24 cellular contexts compared by ENCODE assay signal in genomic region chr6:8005136-8005535, GRCh38.
"Had no signal": no experiment of that assay in that cellular context is flagged by ENCODE, and none has a peak within 500 bp of the region (broad histone marks: within the 10 kb centered on the region; RNA-seq: fewer than 3 reads in every experiment).

No MANE protein-coding gene starts in this region.

- H3K9me3 ChIP-seq: esophagus squamous epithelium, ovary, psoas muscle, sigmoid colon, spleen, testis, tibial artery had no signal

- H3K27me3 ChIP-seq: esophagus squamous epithelium, ovary, sigmoid colon, spleen, testis, tibial artery had no signal

- FAIRE-seq: frontal cortex, keratinocyte had no signal

- H3K27me3 Mint-ChIP-seq: memory B cell; stimulated activated memory B cell treated with anti-CD40 and anti-IgM and Interleukin-4, amounts not matched to agents 10 μg/mL and 1 μg/mL and 100 μg/mL, for 72 hours had no signal

- H3K9me3 Mint-ChIP-seq: memory B cell; natural killer cell; stimulated activated memory B cell treated with anti-CD40 and anti-IgM and Interleukin-4, amounts not matched to agents 10 μg/mL and 1 μg/mL and 100 μg/mL, for 72 hours; type B pancreatic cell had no signal

- DNase-seq: dermis blood vessel endothelial cell; effector memory CD4-positive, alpha-beta T cell; erythroblast; esophagus squamous epithelium; natural killer cell; occipital lobe; ovary; posterior cingulate gyrus; psoas muscle; right cardiac atrium; sigmoid colon; spleen; stimulated activated CD4-positive, alpha-beta T cell treated with anti-CD3 and anti-CD28 coated beads, Interleukin-4, amount 100 ng/mL, for 4 hours; stimulated activated naive CD8-positive, alpha-beta T cell treated with anti-CD3 and anti-CD28 coated beads, Interleukin-15, Interleukin-2, amounts not matched to agents 100 U/mL and 50 U/mL, for 24 hours; substantia nigra; testis; tibial artery had no signal

- H3K4me1 ChIP-seq: esophagus squamous epithelium, psoas muscle, spleen, testis, tibial artery had no signal

- H3K4me3 ChIP-seq: coronary artery, esophagus squamous epithelium, lung, ovary, psoas muscle, sigmoid colon, spleen, testis, tibial artery had no signal

- H3K36me3 ChIP-seq: esophagus squamous epithelium, ovary, sigmoid colon, tibial artery had no signal

- H3K4me3 Mint-ChIP-seq: memory B cell; natural killer cell; stimulated activated memory B cell treated with anti-CD40 and anti-IgM and Interleukin-4, amounts not matched to agents 10 μg/mL and 1 μg/mL and 100 μg/mL, for 72 hours; type B pancreatic cell had no signal

- ATAC-seq: natural killer cell; psoas muscle; right cardiac atrium; stimulated activated memory B cell treated with anti-CD40 and anti-IgM and Interleukin-4, amounts not matched to agents 10 μg/mL and 1 μg/mL and 100 μg/mL, for 72 hours; stimulated activated naive CD8-positive, alpha-beta T cell treated with anti-CD3 and anti-CD28 coated beads, Interleukin-15, Interleukin-2, amounts not matched to agents 100 U/mL and 50 U/mL, for 24 hours had no signal

- H3K27ac ChIP-seq: coronary artery, esophagus squamous epithelium, ovary, psoas muscle, sigmoid colon, spleen, testis, tibial artery had no signal

- H3K36me3 Mint-ChIP-seq: natural killer cell, type B pancreatic cell had no signal

- H3K4me1 Mint-ChIP-seq: natural killer cell had no signal

- H3K27ac Mint-ChIP-seq: memory B cell; natural killer cell; stimulated activated memory B cell treated with anti-CD40 and anti-IgM and Interleukin-4, amounts not matched to agents 10 μg/mL and 1 μg/mL and 100 μg/mL, for 72 hours; type B pancreatic cell had no signal
